1 cellular context compared by ENCODE assay signal in genomic region chr7:99365318-99366141, GRCh38.
TF ChIP-seq lines count a peak whose summit lies in the region.

No MANE protein-coding gene starts in this region.

TF ChIP-seq in GM23338, 12 proteins besides CTCF, POLR2A, EP300 and RAD21 (continued from another document):
- TF ChIP-seq NANOG (IDR thresholded peaks at IDR 0.05; ENCODE audit: borderline replicate concordance) (no peak), CREB1 (CRISPR knock-in tag; IDR thresholded peaks at IDR 0.05; ENCODE audit: low read depth) (no peak), REST (IDR thresholded peaks at IDR 0.05; ENCODE audit: unreplicated experiment) (no peak), STAT1 (IDR thresholded peaks at IDR 0.05; ENCODE audit: unreplicated experiment) (no peak)
TF ChIP-seq in GM23338: peak in this region for 0.
